2 cellular contexts compared by ENCODE assay signal in the genomic region with DNA sequence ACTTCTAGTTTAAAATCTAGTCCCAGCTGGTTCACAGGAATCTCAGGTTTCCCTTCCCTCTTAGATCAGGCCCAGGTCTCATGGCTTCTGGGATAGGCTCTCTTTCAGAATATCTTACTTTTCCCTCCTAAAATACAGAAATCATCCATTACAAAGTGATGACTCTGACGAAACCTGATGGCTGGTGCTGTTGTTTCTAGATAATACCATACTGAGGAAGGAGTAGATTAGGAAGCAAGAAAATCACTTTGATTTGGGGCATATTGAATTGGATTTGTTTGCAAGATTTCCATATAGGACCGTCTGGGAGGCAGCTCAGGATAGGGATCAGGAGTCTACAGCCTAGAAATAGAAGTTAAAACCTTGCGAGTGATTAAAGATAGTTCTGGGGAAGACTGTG.
TF ChIP-seq lines count a peak whose summit lies in the region.

No MANE protein-coding gene starts in this region.

TF ChIP-seq in HepG2, 621 proteins besides CTCF, POLR2A, EP300 and RAD21:
- TF ChIP-seq MAFK (conservative IDR thresholded peaks at IDR 0.05 in 1 of 2, IDR thresholded peaks at IDR 0.05 in 1 of 2; ENCODE audit: low read length in 2 of 2) (peak; percentile 18 to 21; a peak in 1 of 4 replicates), SIX4 (CRISPR knock-in tag; IDR thresholded peaks at IDR 0.05) (no peak)

TF ChIP-seq in endothelial cell of umbilical vein, 7 proteins besides CTCF, POLR2A, EP300 and RAD21:
- TF ChIP-seq JUN (IDR thresholded peaks at IDR 0.05; ENCODE audit: borderline replicate concordance, insufficient read depth, insufficient read length, low read depth) (no peak), MAX (IDR thresholded peaks at IDR 0.05; ENCODE audit: insufficient read depth, insufficient read length) (no peak), FOS (IDR thresholded peaks at IDR 0.05; ENCODE audit: borderline replicate concordance, insufficient read depth, low read length) (no peak), GATA2 (IDR thresholded peaks at IDR 0.05; ENCODE audit: insufficient read depth, insufficient read length, low read depth, low read length) (no peak), EZH2 (IDR thresholded peaks at IDR 0.05; ENCODE audit: borderline replicate concordance, low read depth, low read length, severe bottlenecking) (no peak), POLR2AphosphoS5 (IDR thresholded peaks at IDR 0.05; ENCODE audit: insufficient read depth, low read depth, low read length) (no peak), MYC (IDR thresholded peaks at IDR 0.05; ENCODE audit: low read depth, low read length) (no peak)
